22 cellular contexts compared by ENCODE assay signal in the genomic region with DNA sequence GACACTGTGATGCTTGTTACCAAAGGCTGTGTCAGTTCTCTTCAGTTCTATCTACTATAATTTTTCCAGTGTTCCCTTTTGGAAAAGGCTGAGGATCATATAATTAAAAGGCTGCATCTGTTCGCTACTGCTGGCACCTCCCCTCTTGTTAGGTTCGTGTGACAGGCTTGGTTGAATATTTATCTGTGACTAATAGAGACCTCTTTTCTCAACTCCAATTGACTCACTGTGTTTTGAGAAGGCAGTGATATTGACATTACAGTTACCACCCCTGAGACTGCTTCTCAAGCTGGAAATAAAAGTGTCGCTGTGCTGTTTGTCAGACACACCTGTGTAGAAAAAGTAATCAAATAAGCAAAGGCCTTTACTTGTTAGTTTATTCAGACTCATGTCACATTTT.
A peak's percentile ranks its signal among the peaks of the same experiment; 100 is the strongest.
DNase-seq lines count a peak whose midpoint lies in the region; ATAC-seq, FAIRE-seq and TF ChIP-seq lines count a peak whose summit lies in the region.
"Had no signal": no experiment of that assay in that cellular context is flagged by ENCODE, and none has a peak within 500 bp of the region (broad histone marks: within the 10 kb centered on the region; RNA-seq: fewer than 3 reads in every experiment).

No MANE protein-coding gene starts in this region.

- TF ChIP-seq CTCF in A549 (IDR thresholded peaks at IDR 0.05) (no peak), epithelial cell of proximal tubule (conservative IDR thresholded peaks at IDR 0.05; ENCODE audit: low read depth, low read length) (no peak)

- H3K27ac ChIP-seq in A549: no peak overlapping the region
- H3K27ac ChIP-seq: ascending aorta, parathyroid adenoma had no signal

- 0 out of 3 replicates have a peak, but pooled peaks cover 3% of the 10 kb centered on the region for H3K4me1 ChIP-seq in A549
- H3K4me1 ChIP-seq: ascending aorta, parathyroid adenoma had no signal

- peak in 1 of 2 experiments; percentile 56; a peak in 1 of 6 replicates for ATAC-seq in A549
- no peak for ATAC-seq in GM21423 (IDR thresholded peaks at IDR 0.05; ENCODE audit: unreplicated experiment)
- no peak for ATAC-seq in HG02885 (IDR thresholded peaks at IDR 0.05; ENCODE audit: poor library complexity, unreplicated experiment)
- ATAC-seq: activated CD4-positive, alpha-beta T cell treated with anti-CD3 and anti-CD28 coated beads for 36 hours; SK-N-SH treated with all-trans-retinoic acid at 6 μM for 48 hours had no signal

- peak overlapping the region; percentile 31; the same call in 2 of the 3 replicates for H3K4me2 ChIP-seq in A549

- H3K9me3 ChIP-seq in A549: no peaks in the 10 kb centered on the region
- H3K9me3 ChIP-seq: ascending aorta had no signal

- POLR2A ChIA-PET in A549 (lab: Yijun Ruan, JAX): no interaction called here

- no peak for TF ChIP-seq POLR2A in A549 (IDR thresholded peaks at IDR 0.05; ENCODE audit: low read length)

- DNase-seq in A549 (ENCODE audit: low read depth in 1 of 2, low spot score in 1 of 2) (peak in 1 of 2 experiments; percentile 5), DMS53 treated with DMSO at 0.1 percent for 48 hours (lab: John Stamatoyannopoulos, UW; ENCODE audit: unreplicated experiment) (peak; percentile 83), NCI-H748 (lab: John Stamatoyannopoulos, UW; ENCODE audit: unreplicated experiment) (peak; percentile 89), epithelial cell of proximal tubule (ENCODE audit: low read depth) (peak; percentile 40), NCI-H187 (lab: John Stamatoyannopoulos, UW) (no peak)
- DNase-seq in stimulated activated CD4-positive, alpha-beta T cell treated with anti-CD3 and anti-CD28 coated beads, Interleukin-4, amount 100 ng/mL, for 24 hours: no peak
- DNase-seq: activated CD4-positive, alpha-beta T cell treated with anti-CD3 and anti-CD28 coated beads for 36 hours; activated CD8-positive, alpha-beta memory T cell treated with anti-CD3 and anti-CD28 coated beads, Interleukin-2, amount 50 U/mL, for 4 hours; activated naive CD4-positive, alpha-beta T cell treated with Interleukin-2 at 50 U/mL for 16 hours; CD8-positive, alpha-beta memory T cell; cortex of kidney; HFFc6; NCI-H446 treated with DMSO at 0.1 percent for 48 hours; stimulated activated CD4-positive, alpha-beta T cell treated with anti-CD3 and anti-CD28 coated beads, Interleukin-2, amount 100 ng/mL, for 48 hours had no signal

- no peak for FAIRE-seq in A549 (lab: Jason Lieb, UNC)
- FAIRE-seq: endothelial cell of umbilical vein, frontal cortex, urothelium cell line had no signal

- TF ChIP-seq RAD21 in A549 (conservative IDR thresholded peaks at IDR 0.05 in 1 of 2, IDR thresholded peaks at IDR 0.05 in 1 of 2): no peak

- no peak overlapping the region for H3K4me3 ChIP-seq in A549
- no peak overlapping the region for H3K4me3 ChIP-seq in epithelial cell of proximal tubule (ENCODE audit: low read depth, low read length)
- H3K4me3 ChIP-seq: ascending aorta had no signal

- no peak for TF ChIP-seq EP300 in A549 (IDR thresholded peaks at IDR 0.05)

- CTCF ChIA-PET in A549 (lab: Yijun Ruan, JAX): no interaction called here

- WGBS in A549 (ENCODE audit: missing lambda C conversion rate): 5% methylated on average over 3 of the region's 3 CpGs

TF ChIP-seq in A549, 52 proteins besides CTCF, POLR2A, EP300 and RAD21:
- TF ChIP-seq POLR2AphosphoS2 (conservative IDR thresholded peaks at IDR 0.05; ENCODE audit: low read length) (no peak), ZSCAN20 (CRISPR knock-in tag; IDR thresholded peaks at IDR 0.05) (no peak), MYC (IDR thresholded peaks at IDR 0.05; ENCODE audit: borderline replicate concordance, low read length) (no peak), KDM5A (IDR thresholded peaks at IDR 0.05) (no peak)
TF ChIP-seq in A549: peak in this region for 0.

Comparison
In these comparisons a context has a peak if more than half of its experiments do, and no peak if none do; other contexts are left out.
1. DNase-seq: peak in DMS53 treated with DMSO at 0.1 percent for 48 hours (single experiment), NCI-H748 (single experiment) and epithelial cell of proximal tubule (single experiment); none in stimulated activated CD4-positive, alpha-beta T cell treated with anti-CD3 and anti-CD28 coated beads, Interleukin-4, amount 100 ng/mL, for 24 hours (single experiment) and NCI-H187 (0 of 2).